In the genomic region with DNA sequence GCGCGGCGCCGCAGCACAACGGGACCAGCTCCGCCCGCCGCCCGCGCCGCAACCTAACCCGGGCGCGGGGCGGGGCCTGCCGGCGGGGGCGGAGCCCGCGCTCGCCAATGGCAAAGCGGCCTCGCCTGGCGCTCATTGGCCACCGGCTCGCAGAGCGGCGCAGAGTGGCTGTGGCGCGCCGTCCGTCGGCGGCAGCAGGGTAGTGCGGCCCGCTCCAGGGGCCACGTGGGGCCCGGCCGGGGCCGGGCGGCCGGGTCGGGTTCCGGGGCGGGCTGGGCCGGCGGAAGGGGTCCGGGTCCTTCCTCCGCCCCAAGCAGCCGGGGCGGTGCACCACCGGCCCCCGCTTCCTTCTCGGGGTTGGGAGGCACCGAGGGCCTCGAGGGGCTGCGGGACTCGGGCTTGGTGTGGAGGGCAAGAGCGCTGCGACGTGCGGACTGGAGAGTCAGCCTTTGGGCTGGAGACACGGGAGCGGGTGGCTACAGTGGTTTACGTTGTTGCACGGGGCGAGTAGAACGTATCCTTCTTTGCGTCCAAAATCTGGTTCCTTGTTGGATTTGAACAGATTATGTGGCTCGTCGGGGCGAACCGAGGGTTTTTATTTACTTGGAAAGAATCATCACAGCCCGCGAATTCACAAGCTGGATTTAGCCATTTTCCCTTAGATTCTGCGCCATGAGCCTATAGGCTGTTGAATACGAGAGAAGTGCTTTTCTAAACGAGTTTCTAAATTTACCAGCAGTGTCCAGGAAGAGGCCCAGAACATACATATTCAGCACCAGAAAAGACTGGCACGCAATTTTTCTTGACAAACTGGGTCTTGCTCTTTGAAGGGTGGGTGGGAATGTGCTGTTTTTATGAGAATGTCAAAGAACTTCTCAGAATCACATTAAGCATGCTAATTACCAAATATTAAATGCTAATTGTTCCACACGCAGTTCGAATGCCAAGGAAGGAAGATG, we compare ENCODE assay signal across 8 cellular contexts. TPM values are rescaled to one million over a fixed set of nuclear protein-coding genes. Genes with fewer than 3 reads are reported as not detected.
DNase-seq lines count a peak whose midpoint lies in the region; ATAC-seq and TF ChIP-seq lines count a peak whose summit lies in the region.

A gene (minus strand): TSS at position 29 of the 959 bp plus-strand sequence. CDS start 75 bp downstream, outside the sequence.

- no peaks in the 10 kb centered on the region for H3K27me3 ChIP-seq in transverse colon

- H3K36me3 ChIP-seq in transverse colon, result peaks cover 0 to 11% (median 3%) of the 10 kb centered on the region in 4 donors

- WGBS in adipose tissue, 3 donors, result 0 to 1% (median 0%) methylated on average over 34 to 81 of the region's 81 CpGs
- 0% methylated on average over 8 to 60 of the region's 81 CpGs for WGBS in transverse colon (ENCODE audit: low coverage in 1 of 2), 2 donors

- peak; percentile 60 for TF ChIP-seq POLR2A in transverse colon (IDR thresholded peaks at IDR 0.05)

- H3K27ac Mint-ChIP-seq in T-cell, result peak within 1 kb of the TSS; percentile 93 to 95

- peak within 1 kb of the TSS; percentile 86 to 98 (median 94) for H3K4me3 ChIP-seq in transverse colon

- intact Hi-C loops in cardiac septum (cut with DNase I), result loop anchor here (1.0 to 10.0 kb wide), 2 partner anchors 40 to 665 kb away; no protein-coding TSS in a partner anchor
- intact Hi-C loops in transverse colon (cut with DNase I; ENCODE audit: low total_unique reads), result no loop called here

- CTCF ChIA-PET in T-cell (lab: Charles Lee), result interaction anchor here (0.5 to 4.6 kb wide), 5 partner anchors 21 to 1117 kb away, joined by 3 to 30 read pairs (median 4); no protein-coding TSS in a partner anchor

- H3K4me1 Mint-ChIP-seq in T-cell, result peaks cover 28 to 41% (median 35%) of the 10 kb centered on the region in 3 donors

- peak within 1 kb of the TSS; percentile 92 for H3K4me3 Mint-ChIP-seq in T-cell

- H3K27ac ChIP-seq in adipose tissue (ENCODE audit: low read depth, low read length) (no peak within 1 kb of the TSS), transverse colon (peak within 1 kb of the TSS; percentile 74 to 89 (median 80))

- ATAC-seq in HG02763 (IDR thresholded peaks at IDR 0.05; ENCODE audit: unreplicated experiment) (peak; percentile 89), T-cell (replicated peaks in 1 of 4) (peak; percentile 95 to 98 (median 96))

- DNase-seq in NCI-H1417 treated with DMSO at 0.1 percent for 48 hours (lab: John Stamatoyannopoulos, UW) (peak; percentile 64), T-cell (peak; percentile 76 to 93 (median 86)), cardiac septum (ENCODE audit: low spot score) (peak; percentile 95), pons (ENCODE audit: low spot score) (peak; percentile 87), transverse colon (peak; percentile 93)

- POLR2A ChIA-PET in T-cell (lab: Charles Lee), result interaction anchor here (0.6 to 1.1 kb wide), 4 partner anchors 9 to 1895 kb away, joined by 3 to 6 read pairs (median 5); no protein-coding TSS in a partner anchor

- H3K4me1 ChIP-seq in transverse colon, result peaks cover 10 to 22% (median 19%) of the 10 kb centered on the region in 4 donors

- H3K9me3 ChIP-seq in transverse colon, result no peaks in the 10 kb centered on the region

- peaks cover 5% of the 10 kb centered on the region for H3K36me3 Mint-ChIP-seq in T-cell

- TF ChIP-seq EP300 in transverse colon (IDR thresholded peaks at IDR 0.05; ENCODE audit: low read depth), result no peak

- in situ Hi-C loops in transverse colon (cut with MboI; ENCODE audit: low pct_ligation_motif_present in 1 of 4, low pct_unique_long_range_greater_than_20kb in 1 of 4, low sequenced_read_pairs in 3 of 4), result no loop called here

- H3K9me3 Mint-ChIP-seq in T-cell, result no peaks in the 10 kb centered on the region

- H3K27me3 Mint-ChIP-seq in T-cell, result no peaks in the 10 kb centered on the region

- TF ChIP-seq CTCF in GM12874 (IDR thresholded peaks at IDR 0.05; ENCODE audit: insufficient read depth, low read depth, low read length), result peak; percentile 34
- TF ChIP-seq CTCF in transverse colon (IDR thresholded peaks at IDR 0.05), result peak in 3 of 5 experiments; percentile 14 to 59 (median 34)

RNA-seq across cellular contexts. Expression of the gene that starts here (rescaled TPM):
- 10 to 100 TPM; 38.0 to 78.5 (median 72.4) TPM for total RNA-seq in T-cell
- 100 to 1,000 TPM; 113 to 130 (median 120) TPM for polyA plus RNA-seq in adipose tissue
- 58.0 TPM for total RNA-seq in cardiac septum
- total RNA-seq in transverse colon, result 10 to 100 TPM; 13.0 to 25.1 (median 20.3) TPM
